8 cellular contexts compared by ENCODE assay signal in genomic region chr7:98294798-98295382, GRCh38. TPM values are rescaled to one million over a fixed set of nuclear protein-coding genes. Genes with fewer than 3 reads are reported as not detected.
DNase-seq lines count a peak whose midpoint lies in the region; ATAC-seq, FAIRE-seq and TF ChIP-seq lines count a peak whose summit lies in the region.

No MANE protein-coding gene starts in this region.

- peak; percentile 63 for TF ChIP-seq POLR2A in endothelial cell of umbilical vein (IDR thresholded peaks at IDR 0.05; ENCODE audit: low read depth, low read length)

- POLR2A ChIA-PET in endothelial cell of umbilical vein (lab: Charles Lee): no interaction called here
- POLR2A ChIA-PET in naive thymus-derived CD8-positive, alpha-beta T cell (lab: Charles Lee): no interaction called here

- TF ChIP-seq CTCF in Calu3 (IDR thresholded peaks at IDR 0.05; ENCODE audit: unreplicated experiment) (peak; percentile 60), endothelial cell of umbilical vein (IDR thresholded peaks at IDR 0.05; ENCODE audit: extremely low read depth in 1 of 2, insufficient read depth in 1 of 2, low read depth in 1 of 2, low read length in 2 of 2) (peak; percentile 58 to 69)

- CTCF ChIA-PET in Calu3 (lab: Charles Lee): interaction anchor here (1.1 kb wide), 1 partner anchor 124 kb away, joined by 3 read pairs; no protein-coding TSS in a partner anchor
- CTCF ChIA-PET in endothelial cell of umbilical vein (lab: Charles Lee): interaction anchor here (0.7 to 3.7 kb wide), 8 partner anchors 22 to 546 kb away, joined by 3 to 18 read pairs (median 4); partner anchors contain the start of gene BAIAP2L1

- no peaks in the 10 kb centered on the region for H3K9me3 Mint-ChIP-seq in Calu3 (ENCODE audit: low read depth, unreplicated experiment)
- H3K9me3 Mint-ChIP-seq in naive thymus-derived CD8-positive, alpha-beta T cell: no peaks in the 10 kb centered on the region

- FAIRE-seq in endothelial cell of umbilical vein (lab: Jason Lieb, UNC): no peak

- no peaks in the 10 kb centered on the region for H3K27me3 ChIP-seq in endothelial cell of umbilical vein (ENCODE audit: control insufficient read depth in 2 of 2, insufficient read depth in 2 of 2, low read length in 2 of 2)

- H3K4me1 ChIP-seq in endothelial cell of umbilical vein (ENCODE audit: control insufficient read depth, extremely low read depth, insufficient read depth, low read length): no peaks in the 10 kb centered on the region

- no peak overlapping the region for H3K9ac ChIP-seq in endothelial cell of umbilical vein (replicated peaks; ENCODE audit: extremely low read depth, insufficient read depth, low read length)

- H3K27me3 Mint-ChIP-seq in Calu3 (ENCODE audit: unreplicated experiment): no peaks in the 10 kb centered on the region
- no peaks in the 10 kb centered on the region for H3K27me3 Mint-ChIP-seq in naive thymus-derived CD8-positive, alpha-beta T cell

- no peaks in the 10 kb centered on the region for H3K9me3 ChIP-seq in endothelial cell of umbilical vein (replicated peaks; ENCODE audit: control insufficient read depth, insufficient read depth, low read length)

- H3K9me1 ChIP-seq in endothelial cell of umbilical vein (replicated peaks; ENCODE audit: control insufficient read depth, extremely low read depth, insufficient read depth, low read length): no peaks in the 10 kb centered on the region

- dilution Hi-C loops in endothelial cell of umbilical vein (cut with MboI; ENCODE audit: extremely low pct_ligation_motif_present, low sequenced_read_pairs): no loop called here

- intact Hi-C loops in Calu3 (cut with micrococcal nuclease; ENCODE audit: unreplicated experiment) (loop anchor here (5.0 kb wide), 1 partner anchor 547 kb away; no protein-coding TSS in a partner anchor), endothelial cell of umbilical vein (cut with micrococcal nuclease) (loop anchor here (1.0 to 10.0 kb wide), 2 partner anchors 106 to 540 kb away; partner anchors contain the start of gene BAIAP2L1)

- H2AFZ ChIP-seq in endothelial cell of umbilical vein (ENCODE audit: low read depth, low read length): no peak overlapping the region

- H3K4me3 Mint-ChIP-seq in Calu3 (ENCODE audit: low read depth, unreplicated experiment): no peak overlapping the region
- H3K4me3 Mint-ChIP-seq in naive thymus-derived CD8-positive, alpha-beta T cell: no peak overlapping the region

- peaks cover under 1% of the 10 kb centered on the region for H4K20me1 ChIP-seq in endothelial cell of umbilical vein (replicated peaks; ENCODE audit: control insufficient read depth, extremely low read depth, insufficient read depth, low read length)

- H3K4me1 Mint-ChIP-seq in Calu3 (ENCODE audit: low read depth, unreplicated experiment): no peaks in the 10 kb centered on the region
- peaks cover 0 to 2% (median under 1%) of the 10 kb centered on the region in 4 donors for H3K4me1 Mint-ChIP-seq in naive thymus-derived CD8-positive, alpha-beta T cell

- ATAC-seq in GM19372 (IDR thresholded peaks at IDR 0.05; ENCODE audit: low read depth, unreplicated experiment) (peak; percentile 79), GM19463 (IDR thresholded peaks at IDR 0.05; ENCODE audit: unreplicated experiment) (no peak)
- peak; percentile 49 to 56 for ATAC-seq in naive thymus-derived CD8-positive, alpha-beta T cell

- H3K36me3 ChIP-seq in endothelial cell of umbilical vein (ENCODE audit: control insufficient read depth in 2 of 2, extremely low read depth in 1 of 2, insufficient read depth in 2 of 2, low read length in 2 of 2): peaks cover 2 to 29% of the 10 kb centered on the region in 2 experiments

- H3K27ac Mint-ChIP-seq in Calu3 (ENCODE audit: unreplicated experiment): no peak overlapping the region
- H3K27ac Mint-ChIP-seq in naive thymus-derived CD8-positive, alpha-beta T cell: peak overlapping the region in 1 of 10 donors; percentile 22

- H3K27ac ChIP-seq in endothelial cell of umbilical vein (ENCODE audit: insufficient read depth, low read depth, low read length): no peak overlapping the region

- H3K4me3 ChIP-seq in endothelial cell of umbilical vein (replicated peaks in 1 of 3; ENCODE audit: insufficient read depth in 1 of 3, low read depth in 1 of 3, low read length in 3 of 3): no peak overlapping the region

- H3K36me3 Mint-ChIP-seq in Calu3 (ENCODE audit: insufficient read depth, unreplicated experiment): peaks cover 50% of the 10 kb centered on the region
- peaks cover 0 to 8% (median 0%) of the 10 kb centered on the region in 3 donors for H3K36me3 Mint-ChIP-seq in naive thymus-derived CD8-positive, alpha-beta T cell

- no peak overlapping the region for H3K4me2 ChIP-seq in endothelial cell of umbilical vein (ENCODE audit: insufficient read depth, low read length)

- BruUV-seq in Calu3 (replicated peaks; lab: Mats Ljungman, UMichigan) (no TSS peak), endothelial cell of umbilical vein (replicated peaks; lab: Mats Ljungman, UMichigan) (no TSS peak)

- peak; percentile 68 for DNase-seq in Calu3
- DNase-seq in Kasumi-1 (lab: John Stamatoyannopoulos, UW): peak; percentile 53 to 63
- peak; percentile 65 for DNase-seq in RPMI8226
- DNase-seq in endothelial cell of umbilical vein (ENCODE audit: low read depth, low spot score): peak; percentile 32
- DNase-seq in naive thymus-derived CD8-positive, alpha-beta T cell: peak in 3 of 10 donors; percentile 12 to 27 (median 25)
- DNase-seq in midbrain (lab: John Stamatoyannopoulos, UW): no peak

- peaks cover 24% of the 10 kb centered on the region for H3K79me2 ChIP-seq in endothelial cell of umbilical vein (ENCODE audit: control insufficient read depth, insufficient read depth, low read length)

TF ChIP-seq in endothelial cell of umbilical vein, 7 proteins besides CTCF, POLR2A, EP300 and RAD21:
- TF ChIP-seq GATA2 (IDR thresholded peaks at IDR 0.05; ENCODE audit: insufficient read depth, insufficient read length, low read depth, low read length): no peak
- peak; percentile 38 for TF ChIP-seq POLR2AphosphoS5 (IDR thresholded peaks at IDR 0.05; ENCODE audit: insufficient read depth, low read depth, low read length)
- TF ChIP-seq EZH2 (IDR thresholded peaks at IDR 0.05; ENCODE audit: borderline replicate concordance, low read depth, low read length, severe bottlenecking): no peak
- TF ChIP-seq JUN (IDR thresholded peaks at IDR 0.05; ENCODE audit: borderline replicate concordance, insufficient read depth, insufficient read length, low read depth): no peak
- TF ChIP-seq MAX (IDR thresholded peaks at IDR 0.05; ENCODE audit: insufficient read depth, insufficient read length): no peak

RNA-seq across cellular contexts. Expression of gene BRI3, which starts 13.4 kb away (rescaled TPM):
- total RNA-seq in Calu3 (2022) (101 and 124 TPM in 2 replicates), endothelial cell of umbilical vein (284 and 317 TPM in 2 replicates)
- polyA plus RNA-seq in endothelial cell of umbilical vein: 214 and 223 TPM in 2 replicates
- 168 and 172 TPM in 2 replicates for polyA plus RNA-seq in endothelial cell of umbilical vein (2011; cell fraction: cytosol; rRNA removed)
- polyA plus RNA-seq in endothelial cell of umbilical vein (2011; cell fraction: nucleus; rRNA removed): 57.3 and 67.5 TPM in 2 replicates
- polyA plus RNA-seq in endothelial cell of umbilical vein (2012): 224 and 245 TPM in 2 replicates
- polyA minus RNA-seq in endothelial cell of umbilical vein: 93.6 and 113 TPM in 2 replicates
- 39.4 TPM for polyA minus RNA-seq in endothelial cell of umbilical vein (2011; cell fraction: cytosol; rRNA and poly(A)+ RNA removed)
- 41.2 and 44.6 TPM in 2 replicates for polyA minus RNA-seq in endothelial cell of umbilical vein (2011; cell fraction: nucleus; rRNA and poly(A)+ RNA removed)
- 10 to 100 TPM; 77.1 to 86.2 TPM for total RNA-seq in naive thymus-derived CD8-positive, alpha-beta T cell
- 10 to 100 TPM; 15.1 to 18.8 (median 15.8) TPM for polyA plus RNA-seq in naive thymus-derived CD8-positive, alpha-beta T cell

RNA-seq across cellular contexts. Expression of gene TECPR1, which starts 42.9 kb away (rescaled TPM):
- 12.9 and 13.2 TPM in 2 replicates for total RNA-seq in Calu3 (2022)
- 84.9 and 97.5 TPM in 2 replicates for total RNA-seq in endothelial cell of umbilical vein
- 11.8 and 12.3 TPM in 2 replicates for polyA plus RNA-seq in endothelial cell of umbilical vein
- polyA plus RNA-seq in endothelial cell of umbilical vein (2011; cell fraction: cytosol; rRNA removed): 10.2 and 11.5 TPM in 2 replicates
- 47.5 and 65.1 TPM in 2 replicates for polyA plus RNA-seq in endothelial cell of umbilical vein (2011; cell fraction: nucleus; rRNA removed)
- polyA plus RNA-seq in endothelial cell of umbilical vein (2012): 30.2 and 32.1 TPM in 2 replicates
- 28.8 and 56.2 TPM in 2 replicates for polyA minus RNA-seq in endothelial cell of umbilical vein
- polyA minus RNA-seq in endothelial cell of umbilical vein (2011; cell fraction: cytosol; rRNA and poly(A)+ RNA removed): 4.0 TPM
- 28.0 and 44.2 TPM in 2 replicates for polyA minus RNA-seq in endothelial cell of umbilical vein (2011; cell fraction: nucleus; rRNA and poly(A)+ RNA removed)
- total RNA-seq in naive thymus-derived CD8-positive, alpha-beta T cell: 100 to 1,000 TPM; 174 to 181 TPM
- polyA plus RNA-seq in naive thymus-derived CD8-positive, alpha-beta T cell: 10 to 100 TPM; 18.5 to 40.2 (median 26.1) TPM
